ENCODE assay signal across 8 cellular contexts in the genomic region with DNA sequence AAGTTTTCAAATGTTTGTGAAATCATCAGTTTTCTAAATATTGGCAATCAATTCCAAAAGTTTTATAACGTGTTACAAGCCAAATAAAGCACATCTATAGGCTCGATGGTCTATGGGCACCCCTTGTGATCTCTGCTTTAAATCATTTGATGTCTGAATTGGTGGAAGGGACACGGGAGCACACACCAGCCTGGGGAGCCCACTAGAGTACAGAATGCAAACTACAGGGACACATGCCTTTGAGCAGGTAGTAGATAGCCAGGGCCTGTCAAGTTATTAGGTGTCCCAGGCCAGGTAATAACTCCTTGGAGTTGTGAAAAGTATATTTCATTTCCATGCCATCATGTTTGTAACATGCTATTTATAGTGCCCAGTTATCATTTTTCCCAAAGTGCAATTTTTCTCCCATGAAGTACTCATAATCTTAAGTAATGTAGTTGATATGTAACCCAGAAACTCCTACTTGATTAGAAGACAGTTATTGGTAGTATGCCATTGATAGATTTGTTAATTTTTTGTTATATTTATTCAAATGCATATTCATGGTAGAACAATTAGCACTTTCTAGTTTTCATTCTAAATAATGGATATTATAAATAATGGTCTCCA.
DNase-seq lines count a peak whose midpoint lies in the region; ATAC-seq and TF ChIP-seq lines count a peak whose summit lies in the region.

No MANE protein-coding gene starts in this region.

- WGBS in GM23248 (ENCODE audit: low coverage in 1 of 2, low lambda C conversion rate in 2 of 2, missing lambda C conversion rate in 2 of 2), 2 experiments = 30 to 37% methylated on average over 3 of the region's 3 CpGs

- H3K36me3 Mint-ChIP-seq in natural killer cell (no peaks in the 10 kb centered on the region), WTC11 (peaks cover 12% of the 10 kb centered on the region)
- H3K36me3 Mint-ChIP-seq in natural killer cell treated with Interleukin-12 subunit alpha and Interleukin-12 subunit beta and Interleukin-15 and Interleukin-18, amount 100 ng/mL, for 72 hours = no peaks in the 10 kb centered on the region

- no peak overlapping the region for H3K9ac ChIP-seq in GM23248

- POLR2A ChIA-PET in WTC11 (lab: Charles Lee) = no interaction called here

- H3K27ac ChIP-seq in GM23248 (no peak overlapping the region), coronary artery (no peak overlapping the region)

- H3F3A ChIP-seq in GM23248 (ENCODE audit: insufficient read depth) = no peaks in the 10 kb centered on the region

- H3K4me1 Mint-ChIP-seq in natural killer cell (no peaks in the 10 kb centered on the region), WTC11 (no peaks in the 10 kb centered on the region)
- no peaks in the 10 kb centered on the region for H3K4me1 Mint-ChIP-seq in natural killer cell treated with Interleukin-12 subunit alpha and Interleukin-12 subunit beta and Interleukin-15 and Interleukin-18, amount 100 ng/mL, for 72 hours (ENCODE audit: low read depth in 2 of 2)

- H3K27me3 ChIP-seq in GM23248 (replicated peaks; ENCODE audit: insufficient read depth) = no peaks in the 10 kb centered on the region

- no peaks in the 10 kb centered on the region for H3K9me3 ChIP-seq in GM23248 (ENCODE audit: low read depth)

- H3K4me2 ChIP-seq in GM23248 (ENCODE audit: unreplicated experiment) = no peak overlapping the region

- H3K9me2 ChIP-seq in GM23248 (ENCODE audit: insufficient read depth) = no peaks in the 10 kb centered on the region

- H3K4me3 ChIP-seq in GM23248 (no peak overlapping the region), coronary artery (no peak overlapping the region)

- ATAC-seq in natural killer cell = peak in 2 of 3 donors; percentile 52 to 69
- ATAC-seq in natural killer cell treated with Interleukin-12 subunit alpha and Interleukin-12 subunit beta and Interleukin-15 and Interleukin-18, amount 100 ng/mL, for 72 hours = no peak
- ATAC-seq in WTC11 = peak; percentile 86

- H3K27me3 Mint-ChIP-seq in natural killer cell (ENCODE audit: low read depth in 2 of 2) (no peaks in the 10 kb centered on the region), WTC11 (ENCODE audit: low read depth) (no peaks in the 10 kb centered on the region)
- H3K27me3 Mint-ChIP-seq in natural killer cell treated with Interleukin-12 subunit alpha and Interleukin-12 subunit beta and Interleukin-15 and Interleukin-18, amount 100 ng/mL, for 72 hours = no peaks in the 10 kb centered on the region

- no peak overlapping the region for H3K4me3 Mint-ChIP-seq in natural killer cell
- no peak overlapping the region for H3K4me3 Mint-ChIP-seq in natural killer cell treated with Interleukin-12 subunit alpha and Interleukin-12 subunit beta and Interleukin-15 and Interleukin-18, amount 100 ng/mL, for 72 hours
- no peak overlapping the region for H3K4me3 Mint-ChIP-seq in WTC11

- intact Hi-C loops in natural killer cell (cut with micrococcal nuclease) = no loop called here

- H3K27ac Mint-ChIP-seq in natural killer cell (no peak overlapping the region), WTC11 (no peak overlapping the region)
- no peak overlapping the region for H3K27ac Mint-ChIP-seq in natural killer cell treated with Interleukin-12 subunit alpha and Interleukin-12 subunit beta and Interleukin-15 and Interleukin-18, amount 100 ng/mL, for 72 hours

- in situ Hi-C loops in GM23248 (cut with MboI) = loop anchor here (10.0 kb wide), 1 partner anchor 648 kb away; a partner anchor contains a TSS

- no peak overlapping the region for H2AFZ ChIP-seq in GM23248

- TF ChIP-seq CTCF in natural killer cell (IDR thresholded peaks at IDR 0.05) = no peak
- no peak for TF ChIP-seq CTCF in WTC11 (IDR thresholded peaks at IDR 0.05)
- no peak for TF ChIP-seq CTCF in coronary artery (IDR thresholded peaks at IDR 0.05)

- H3K4me1 ChIP-seq in GM23248 (ENCODE audit: insufficient read depth) = no peaks in the 10 kb centered on the region

- H3K9me3 Mint-ChIP-seq in natural killer cell (no peaks in the 10 kb centered on the region), WTC11 (no peaks in the 10 kb centered on the region)
- no peaks in the 10 kb centered on the region for H3K9me3 Mint-ChIP-seq in natural killer cell treated with Interleukin-12 subunit alpha and Interleukin-12 subunit beta and Interleukin-15 and Interleukin-18, amount 100 ng/mL, for 72 hours

- peaks cover 3% of the 10 kb centered on the region; the same call in 1 of the 2 replicates for H3K36me3 ChIP-seq in GM23248 (ENCODE audit: low read depth)

- no peak for DNase-seq in natural killer cell
- no peak for DNase-seq in natural killer cell treated with Interleukin-12 subunit alpha and Interleukin-12 subunit beta and Interleukin-15 and Interleukin-18, amount 100 ng/mL, for 72 hours (ENCODE audit: low spot score)
- peak; percentile 45 for DNase-seq in GM23248
- peak; percentile 18 to 23 for DNase-seq in Kasumi-1 (lab: John Stamatoyannopoulos, UW)
- peak; percentile 40 for DNase-seq in WTC11 (ENCODE audit: low spot score)
- DNase-seq in kidney tubule cell (ENCODE audit: low spot score) = peak; percentile 20
- DNase-seq in coronary artery (ENCODE audit: low spot score) = no peak
- no peak for DNase-seq in activated naive CD4-positive, alpha-beta T cell (lab: John Stamatoyannopoulos, UW)

- peaks cover 39% of the 10 kb centered on the region for H3K79me2 ChIP-seq in GM23248 (ENCODE audit: insufficient read depth)

- H4K20me1 ChIP-seq in GM23248 (ENCODE audit: insufficient read depth) = no peaks in the 10 kb centered on the region

- CTCF ChIA-PET in WTC11 (lab: Charles Lee) = no interaction called here

TF ChIP-seq in WTC11, 78 proteins besides CTCF, POLR2A, EP300 and RAD21:
- TF ChIP-seq, protein P1, sequence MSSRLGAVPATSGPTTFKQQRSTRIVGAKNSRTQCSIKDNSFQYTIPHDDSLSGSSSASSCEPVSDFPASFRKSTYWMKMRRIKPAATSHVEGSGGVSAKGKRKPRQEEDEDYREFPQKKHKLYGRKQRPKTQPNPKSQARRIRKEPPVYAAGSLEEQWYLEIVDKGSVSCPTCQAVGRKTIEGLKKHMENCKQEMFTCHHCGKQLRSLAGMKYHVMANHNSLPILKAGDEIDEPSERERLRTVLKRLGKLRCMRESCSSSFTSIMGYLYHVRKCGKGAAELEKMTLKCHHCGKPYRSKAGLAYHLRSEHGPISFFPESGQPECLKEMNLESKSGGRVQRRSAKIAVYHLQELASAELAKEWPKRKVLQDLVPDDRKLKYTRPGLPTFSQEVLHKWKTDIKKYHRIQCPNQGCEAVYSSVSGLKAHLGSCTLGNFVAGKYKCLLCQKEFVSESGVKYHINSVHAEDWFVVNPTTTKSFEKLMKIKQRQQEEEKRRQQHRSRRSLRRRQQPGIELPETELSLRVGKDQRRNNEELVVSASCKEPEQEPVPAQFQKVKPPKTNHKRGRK (CRISPR knock-in tag; IDR thresholded peaks at IDR 0.05; ENCODE audit: borderline replicate concordance) = no peak
- TF ChIP-seq ZNF671 (CRISPR knock-in tag; IDR thresholded peaks at IDR 0.05) = no peak
- no peak for TF ChIP-seq SP1 (CRISPR knock-in tag; conservative IDR thresholded peaks at IDR 0.05)

Comparison
In these comparisons a context has a peak if more than half of its experiments do, and no peak if none do; other contexts are left out.
1. ATAC-seq: peak in natural killer cell (2 of 3) and WTC11 (single experiment); none in natural killer cell treated with Interleukin-12 subunit alpha and Interleukin-12 subunit beta and Interleukin-15 and Interleukin-18, amount 100 ng/mL, for 72 hours (0 of 2).
2. DNase-seq: peak in GM23248 (single experiment), Kasumi-1 (2 of 2), WTC11 (single experiment) and kidney tubule cell (single experiment); none in natural killer cell (single experiment), natural killer cell treated with Interleukin-12 subunit alpha and Interleukin-12 subunit beta and Interleukin-15 and Interleukin-18, amount 100 ng/mL, for 72 hours (single experiment), coronary artery (single experiment) and activated naive CD4-positive, alpha-beta T cell (0 of 4).